10 cellular contexts compared by ENCODE assay signal in genomic region chrX:10617186-10617963, GRCh38. TPM values are rescaled to one million over a fixed set of nuclear protein-coding genes. Genes with fewer than 3 reads are reported as not detected.
DNase-seq lines count a peak whose midpoint lies in the region; ATAC-seq and TF ChIP-seq lines count a peak whose summit lies in the region.
"Had no signal": no experiment of that assay in that cellular context is flagged by ENCODE, and none has a peak within 500 bp of the region (broad histone marks: within the 10 kb centered on the region; RNA-seq: fewer than 3 reads in every experiment).

No MANE protein-coding gene starts in this region.

- H3K27me3 ChIP-seq in IMR-90 (ENCODE audit: control insufficient read depth, insufficient read depth, low read length) (no peaks in the 10 kb centered on the region), smooth muscle cell (ENCODE audit: low read depth) (no peaks in the 10 kb centered on the region)

- peak overlapping the region; percentile 28; the same call in 1 of the 2 replicates for H3K4ac ChIP-seq in IMR-90 (ENCODE audit: low read depth, low read length)

- peaks cover 3 to 25% of the 10 kb centered on the region in 2 experiments; a peak in 2 of 4 replicates for H3K79me1 ChIP-seq in IMR-90 (ENCODE audit: low read depth in 1 of 2, low read length in 2 of 2)

- H3K36me3 ChIP-seq in IMR-90 (ENCODE audit: control insufficient read depth, insufficient read depth, low read length) (no peaks in the 10 kb centered on the region), smooth muscle cell (ENCODE audit: low read depth) (no peaks in the 10 kb centered on the region)

- ATAC-seq in IMR-90 (ENCODE audit: low read depth): no peak
- ATAC-seq: activated CD8-positive, alpha-beta memory T cell treated with anti-CD3 and anti-CD28 coated beads, Interleukin-2, amount 10 ng/mL, durations not matched to agents 7 days and 5 days had no signal

- H2BK15ac ChIP-seq in IMR-90 (ENCODE audit: low read depth, low read length): no peak overlapping the region

- no peak overlapping the region for H4K91ac ChIP-seq in IMR-90 (ENCODE audit: insufficient read depth, low read depth, low read length)

- peak overlapping the region; percentile 9 for H2BK5ac ChIP-seq in IMR-90 (ENCODE audit: low read depth, low read length, poor library complexity, severe bottlenecking)

- no peak overlapping the region for H4K8ac ChIP-seq in IMR-90 (ENCODE audit: low read depth in 2 of 2, low read length in 2 of 2)

- H3K18ac ChIP-seq in IMR-90 (ENCODE audit: low read depth, low read length): no peak overlapping the region

- H3K4me1 ChIP-seq in IMR-90 (ENCODE audit: control insufficient read depth, insufficient read depth, low read length): peaks cover 13% of the 10 kb centered on the region
- H3K4me1 ChIP-seq in smooth muscle cell (ENCODE audit: low read depth): peaks cover 36% of the 10 kb centered on the region

- no peak overlapping the region for H3K23ac ChIP-seq in IMR-90 (ENCODE audit: low read depth, low read length)

- H4K20me1 ChIP-seq in IMR-90 (ENCODE audit: insufficient read depth, low read length) (no peaks in the 10 kb centered on the region), smooth muscle cell (ENCODE audit: low read depth) (no peaks in the 10 kb centered on the region)

- no peak overlapping the region for H3K14ac ChIP-seq in IMR-90 (replicated peaks; ENCODE audit: low read depth, low read length)

- no peak overlapping the region for H3K56ac ChIP-seq in IMR-90 (ENCODE audit: extremely low read depth, insufficient read depth, low read length)

- TF ChIP-seq RAD21 in IMR-90 (IDR thresholded peaks at IDR 0.05; ENCODE audit: low read length): no peak

- intact Hi-C loops in IMR-90 (cut with micrococcal nuclease): loop anchor here (5.0 kb wide), 5 partner anchors 105 to 485 kb away; no protein-coding TSS in a partner anchor

- no peak overlapping the region for H2AFZ ChIP-seq in IMR-90 (replicated peaks; ENCODE audit: low read length, poor library complexity)
- no peak overlapping the region for H2AFZ ChIP-seq in smooth muscle cell (ENCODE audit: low read depth)

- DNase-seq in IMR-90 (no peak), astrocyte of the cerebellum (ENCODE audit: low read depth) (no peak), smooth muscle cell (lab: John Stamatoyannopoulos, UW; ENCODE audit: unreplicated experiment) (no peak), mucosa of gallbladder (ENCODE audit: low spot score) (no peak), C1 segment of cervical spinal cord (lab: John Stamatoyannopoulos, UW) (no peak), NCI-H1436 (lab: John Stamatoyannopoulos, UW) (no peak)
- DNase-seq: activated CD8-positive, alpha-beta memory T cell treated with anti-CD3 and anti-CD28 coated beads, Interleukin-2, amount 10 ng/mL, durations not matched to agents 7 days and 5 days; retina; T-helper 2 cell had no signal

- POLR2A ChIA-PET in IMR-90 (lab: Charles Lee; ENCODE audit: unreplicated experiment): interaction anchor here (0.5 kb wide), 1 partner anchor 9 kb away, joined by 7 read pairs; no protein-coding TSS in a partner anchor

- H2AK5ac ChIP-seq in IMR-90 (ENCODE audit: low read depth, low read length): 0 out of 2 replicates have a peak overlapping the region, but pooled peaks have one; percentile 43

- TF ChIP-seq CTCF in IMR-90 (conservative IDR thresholded peaks at IDR 0.05; ENCODE audit: low read depth, low read length): no peak
- no peak for TF ChIP-seq CTCF in astrocyte of the cerebellum (IDR thresholded peaks at IDR 0.05; ENCODE audit: low read depth, low read length, missing control alignments)
- no peak for TF ChIP-seq CTCF in smooth muscle cell (IDR thresholded peaks at IDR 0.05; ENCODE audit: borderline replicate concordance, insufficient read depth, poor library complexity, severe bottlenecking)

- CTCF ChIA-PET in IMR-90 (lab: Yijun Ruan, JAX): interaction anchor here (0.9 to 1.0 kb wide), 2 partner anchors 107 to 428 kb away, joined by 3 to 5 read pairs; no protein-coding TSS in a partner anchor

- H3K4me2 ChIP-seq in IMR-90 (ENCODE audit: low read depth, low read length): peak overlapping the region; percentile 95
- peak overlapping the region; percentile 87 for H3K4me2 ChIP-seq in smooth muscle cell

- WGBS in IMR-90 (ENCODE audit: extremely low coverage in 2 of 2, insufficient read length in 1 of 2), 2 experiments: 100% methylated on average over 1 of the region's 10 CpGs; no CpG with 5 or more reads in 1 of the 2 experiments
- WGBS in smooth muscle cell (ENCODE audit: low lambda C conversion rate): 40% methylated on average over 10 of the region's 10 CpGs

- BruUV-seq in IMR-90 (replicated peaks; lab: Mats Ljungman, UMichigan): no TSS peak

- in situ Hi-C loops in IMR-90 (cut with MboI; ENCODE audit: low sequenced_read_pairs) (loop anchor here (10.0 kb wide), 1 partner anchor 423 kb away; no protein-coding TSS in a partner anchor), astrocyte of the cerebellum (cut with HindIII; ENCODE audit: low sequenced_read_pairs) (no loop called here)

- no peak overlapping the region for H4K5ac ChIP-seq in IMR-90 (ENCODE audit: low read depth, low read length)

- H3K4me3 ChIP-seq in IMR-90 (ENCODE audit: insufficient read depth, low read depth, low read length): peak overlapping the region; percentile 60
- H3K4me3 ChIP-seq in astrocyte of the cerebellum (ENCODE audit: low read depth, low read length): peak overlapping the region; percentile 59
- peak overlapping the region; percentile 25; the same call in 1 of the 2 replicates for H3K4me3 ChIP-seq in iPS-18c (ENCODE audit: insufficient read depth, low read depth, low read length)
- H3K4me3 ChIP-seq in smooth muscle cell: peak overlapping the region; percentile 60

- dilution Hi-C loops in IMR-90 (cut with HindIII; ENCODE audit: low sequenced_read_pairs, unreplicated experiment): no loop called here

- H2BK20ac ChIP-seq in IMR-90 (ENCODE audit: low read depth, low read length): 0 out of 2 replicates have a peak overlapping the region, but pooled peaks have one; percentile 10

- peak overlapping the region; percentile 0; the same call in 1 of the 2 replicates for H3K27ac ChIP-seq in IMR-90 (ENCODE audit: insufficient read depth, low read length)
- peak overlapping the region; percentile 94 for H3K27ac ChIP-seq in smooth muscle cell (ENCODE audit: low read depth)

- 0 out of 2 replicates have a peak overlapping the region, but pooled peaks have one; percentile 21 for H3K9ac ChIP-seq in IMR-90 (ENCODE audit: low read depth, low read length)
- H3K9ac ChIP-seq in smooth muscle cell (ENCODE audit: low read depth): peak overlapping the region; percentile 79

- no peak overlapping the region for H2BK120ac ChIP-seq in IMR-90 (ENCODE audit: low read depth, low read length)

- H3K79me2 ChIP-seq in smooth muscle cell (ENCODE audit: low read depth): peaks cover 22% of the 10 kb centered on the region

- H3K9me3 ChIP-seq in IMR-90 (ENCODE audit: control insufficient read depth, insufficient read depth, low read length) (no peaks in the 10 kb centered on the region), iPS-18c (ENCODE audit: control insufficient read depth, insufficient read depth, low read length) (peaks cover 5% of the 10 kb centered on the region), smooth muscle cell (replicated peaks; ENCODE audit: low read depth) (no peaks in the 10 kb centered on the region)

- H2AK9ac ChIP-seq in IMR-90 (replicated peaks; ENCODE audit: low read depth, low read length, poor library complexity): no peak overlapping the region

- TF ChIP-seq POLR2A in IMR-90 (IDR thresholded peaks at IDR 0.05; ENCODE audit: low read depth, low read length): no peak

- H3K9me1 ChIP-seq in IMR-90 (ENCODE audit: insufficient read depth, low read length): no peaks in the 10 kb centered on the region

- H3F3A ChIP-seq in smooth muscle cell (ENCODE audit: low read depth): no peaks in the 10 kb centered on the region

TF ChIP-seq in IMR-90, 13 proteins besides CTCF, POLR2A, EP300 and RAD21:
- TF ChIP-seq NFE2L2 (IDR thresholded peaks at IDR 0.05; ENCODE audit: low read depth, low read length) (no peak), MAFK (IDR thresholded peaks at IDR 0.05; ENCODE audit: low read depth, low read length) (peak; percentile 84), BHLHE40 (IDR thresholded peaks at IDR 0.05; ENCODE audit: low read depth, low read length) (no peak)

RNA-seq across cellular contexts. Expression of gene MID1, which starts 3.0 kb away (rescaled TPM):
- total RNA-seq in IMR-90 (2012; rRNA removed): 63.0 and 106 TPM in 2 replicates
- polyA plus RNA-seq in IMR-90 (2012; rRNA removed): 36.6 and 37.2 TPM in 2 replicates
- polyA plus RNA-seq in IMR-90 (2012; cell fraction: cytosol; rRNA removed): 20.5 and 31.0 TPM in 2 replicates
- polyA plus RNA-seq in IMR-90 (2012; cell fraction: nucleus; rRNA removed; ENCODE audit: low replicate concordance): 59.5 and 115 TPM in 2 replicates
- total RNA-seq in smooth muscle cell: 41.1 and 45.2 TPM in 2 replicates
- polyA plus RNA-seq in smooth muscle cell: 22.6 and 46.6 TPM in 2 replicates
- total RNA-seq in mucosa of gallbladder: 30.6 TPM
